15 cellular contexts compared by ENCODE assay signal in the genomic region with DNA sequence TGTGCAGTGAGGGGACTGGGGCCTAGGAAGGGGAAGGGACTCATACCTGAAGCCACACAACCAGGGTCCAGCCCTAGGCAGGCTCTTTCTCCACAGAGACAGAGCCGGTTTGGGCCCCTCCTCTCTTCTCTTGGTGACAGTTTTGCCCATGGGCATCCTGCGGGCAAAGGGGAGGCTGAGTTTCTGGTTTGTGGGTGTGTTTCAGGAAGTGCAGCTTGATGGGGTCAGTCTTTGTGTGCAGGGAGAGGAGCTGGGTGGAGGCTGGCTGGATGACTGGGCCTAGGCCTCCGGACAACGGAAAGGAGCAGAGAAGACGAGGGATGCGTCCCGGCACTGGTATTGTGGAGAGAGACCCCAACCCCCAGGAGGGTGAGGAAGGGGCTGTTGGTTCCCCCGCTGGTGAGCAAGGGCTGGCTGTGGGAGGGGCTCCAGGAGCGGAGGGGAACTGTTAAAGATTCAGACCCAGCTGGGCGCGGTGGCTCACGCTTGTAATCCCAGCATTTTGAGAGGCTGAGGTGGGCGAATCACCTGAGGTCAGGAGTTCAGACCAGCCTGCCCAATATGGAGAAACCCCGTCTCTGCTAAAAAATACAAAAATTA. TPM values are rescaled to one million over a fixed set of nuclear protein-coding genes. Genes with fewer than 3 reads are reported as not detected.
DNase-seq lines count a peak whose midpoint lies in the region; ATAC-seq and TF ChIP-seq lines count a peak whose summit lies in the region.
"Had no signal": no experiment of that assay in that cellular context is flagged by ENCODE, and none has a peak within 500 bp of the region (broad histone marks: within the 10 kb centered on the region; RNA-seq: fewer than 3 reads in every experiment).

No MANE protein-coding gene starts in this region.

- H3K27ac Mint-ChIP-seq in T-helper 17 cell (peak overlapping the region; percentile 79), nephron progenitor cell (peak overlapping the region; percentile 21)

- no peak for TF ChIP-seq CTCF in nephron progenitor cell (IDR thresholded peaks at IDR 0.05)

- no peaks in the 10 kb centered on the region for H3K27me3 Mint-ChIP-seq in T-helper 17 cell
- H3K27me3 Mint-ChIP-seq in nephron progenitor cell (ENCODE audit: low read depth, poor library complexity): peaks cover 44% of the 10 kb centered on the region

- H3K9ac ChIP-seq in HUES6 (ENCODE audit: low read length): no peak overlapping the region
- H3K9ac ChIP-seq: KMS-11 had no signal

- H3K9me3 Mint-ChIP-seq in nephron progenitor cell: peaks cover 7% of the 10 kb centered on the region

- H3K27ac ChIP-seq in HUES6 (ENCODE audit: low read depth, low read length): no peak overlapping the region
- H3K27ac ChIP-seq: KMS-11 had no signal

- H3K36me3 Mint-ChIP-seq in T-helper 17 cell (ENCODE audit: low read depth) (no peaks in the 10 kb centered on the region), nephron progenitor cell (ENCODE audit: low read depth) (no peaks in the 10 kb centered on the region)

- peaks cover 5% of the 10 kb centered on the region; the same call in 1 of the 2 replicates for H3K9me3 ChIP-seq in HUES6 (ENCODE audit: control insufficient read depth, insufficient read depth, low read depth, low read length)
- H3K9me3 ChIP-seq in T-helper 17 cell (ENCODE audit: control insufficient read depth, low read length, poor library complexity, severe bottlenecking): no peaks in the 10 kb centered on the region

- 0 out of 2 replicates have a peak overlapping the region, but pooled peaks have one; percentile 27 for H3K4me3 ChIP-seq in HUES6 (ENCODE audit: low read depth, low read length)
- H3K4me3 ChIP-seq: smooth muscle cell had no signal

- no peak for ATAC-seq in T-helper 17 cell
- ATAC-seq: stimulated activated memory B cell treated with anti-CD40 and anti-IgM and Interleukin-4, amounts not matched to agents 10 μg/mL and 1 μg/mL and 100 μg/mL, for 72 hours had no signal

- DNase-seq in NOMO-1 treated with DMSO at 0.1 percent for 48 hours (lab: John Stamatoyannopoulos, UW; ENCODE audit: unreplicated experiment) (peak; percentile 13), NOMO-1 treated with dmso at 0.1 percent for 144 hours (lab: John Stamatoyannopoulos, UW; ENCODE audit: unreplicated experiment) (no peak), T-helper 17 cell (no peak), nephron progenitor cell (no peak), NCI-H1694 treated with DMSO at 0.1 percent for 48 hours (lab: John Stamatoyannopoulos, UW) (no peak), RPMI8226 (no peak), HT-29 (ENCODE audit: low spot score) (no peak)
- DNase-seq: activated CD4-positive, alpha-beta T cell treated with anti-CD3 and anti-CD28 coated beads, Interleukin-2, amount 50 U/mL, for 4 hours; foreskin melanocyte; NCI-H187; T1000 had no signal

- H3K27me3 ChIP-seq in HUES6 (ENCODE audit: control insufficient read depth, insufficient read depth, low read length): no peaks in the 10 kb centered on the region; the same call in 1 of the 2 replicates

- H3K36me3 ChIP-seq in HUES6 (ENCODE audit: control insufficient read depth, insufficient read depth, low read length): no peaks in the 10 kb centered on the region

- peaks cover 5% of the 10 kb centered on the region for H3K4me1 Mint-ChIP-seq in T-helper 17 cell
- peaks cover 25% of the 10 kb centered on the region for H3K4me1 Mint-ChIP-seq in nephron progenitor cell

- no peak overlapping the region for H3K4me3 Mint-ChIP-seq in T-helper 17 cell
- H3K4me3 Mint-ChIP-seq in nephron progenitor cell: peak overlapping the region; percentile 58
- H3K4me3 Mint-ChIP-seq: stimulated activated memory B cell treated with anti-CD40 and anti-IgM and Interleukin-4, amounts not matched to agents 10 μg/mL and 1 μg/mL and 100 μg/mL, for 72 hours had no signal

- peaks cover 12% of the 10 kb centered on the region for H3K4me1 ChIP-seq in HUES6 (ENCODE audit: control insufficient read depth, insufficient read depth, low read length)

RNA-seq across cellular contexts. Expression of a gene that starts 23.4 kb away (rescaled TPM):
- total RNA-seq in T-helper 17 cell: 1 to 10 TPM; 3.0 to 6.0 TPM
- total RNA-seq in HT-29 (2014; rRNA removed; shearing (Covaris generic)): 6.8 and 12.4 TPM in 2 replicates

RNA-seq across cellular contexts. Expression of a gene that starts 59.4 kb away (rescaled TPM):
- 10 to 100 TPM; 14.2 to 14.5 TPM for total RNA-seq in T-helper 17 cell
- total RNA-seq in HT-29 (2014; rRNA removed; shearing (Covaris generic)): 22.5 and 26.7 TPM in 2 replicates
